ENCODE assay signal across 12 cellular contexts in genomic region chr1:91781371-91781825, GRCh38.
DNase-seq lines count a peak whose midpoint lies in the region; ATAC-seq and TF ChIP-seq lines count a peak whose summit lies in the region.
"Had no signal": no experiment of that assay in that cellular context is flagged by ENCODE, and none has a peak within 500 bp of the region (broad histone marks: within the 10 kb centered on the region; RNA-seq: fewer than 3 reads in every experiment).

No MANE protein-coding gene starts in this region.

- H3K27me3 ChIP-seq in esophagus muscularis mucosa = no peaks in the 10 kb centered on the region

- H3K27ac ChIP-seq in esophagus muscularis mucosa (replicated peaks in 1 of 4) = peak overlapping the region; percentile 35 to 72 (median 66)

- TF ChIP-seq POLR2A in esophagus muscularis mucosa (IDR thresholded peaks at IDR 0.05; ENCODE audit: low read depth) = no peak

- TF ChIP-seq CTCF in esophagus muscularis mucosa (IDR thresholded peaks at IDR 0.05) = no peak
- no peak for TF ChIP-seq CTCF in retinal pigment epithelial cell (conservative IDR thresholded peaks at IDR 0.05; ENCODE audit: low read depth, low read length)

- H3K4me1 ChIP-seq in esophagus muscularis mucosa = peaks cover 61 to 94% (median 86%) of the 10 kb centered on the region in 4 donors

- ATAC-seq in GM19452 (IDR thresholded peaks at IDR 0.05; ENCODE audit: unreplicated experiment) (no peak), left lobe of liver (no peak), GM18517 (IDR thresholded peaks at IDR 0.05; ENCODE audit: unreplicated experiment) (no peak)

- intact Hi-C loops in esophagus muscularis mucosa (cut with DNase I) = no loop called here

- peak; percentile 92 for DNase-seq in EH (ENCODE audit: low read depth)
- DNase-seq in RKO (ENCODE audit: low spot score) = peak; percentile 21
- DNase-seq in esophagus muscularis mucosa (ENCODE audit: extremely low spot score) = no peak
- peak; percentile 56 for DNase-seq in retinal pigment epithelial cell (ENCODE audit: low read depth)
- DNase-seq in NCI-H2196 treated with DMSO at 0.1 percent for 48 hours (lab: John Stamatoyannopoulos, UW; ENCODE audit: unreplicated experiment) = no peak
- DNase-seq in left lobe of liver (ENCODE audit: low spot score) = no peak
- DNase-seq: activated CD4-positive, alpha-beta memory T cell treated with anti-CD3 and anti-CD28 coated beads for 36 hours; caudate nucleus; kidney glomerular epithelial cell; stimulated activated CD4-positive, alpha-beta T cell treated with anti-CD3 and anti-CD28 coated beads, Interleukin-12 subunit alpha, Interleukin-12 subunit beta, amount 100 ng/mL, for 4 hours had no signal

- TF ChIP-seq EP300 in esophagus muscularis mucosa (IDR thresholded peaks at IDR 0.05) = no peak

- WGBS in esophagus muscularis mucosa = 43% methylated on average over 4 of the region's 4 CpGs

- H3K9me3 ChIP-seq in esophagus muscularis mucosa = no peaks in the 10 kb centered on the region

- H3K4me3 ChIP-seq in esophagus muscularis mucosa (no peak overlapping the region), retinal pigment epithelial cell (ENCODE audit: low read length) (no peak overlapping the region)

- H3K36me3 ChIP-seq in esophagus muscularis mucosa = peaks cover 0 to 9% (median 0%) of the 10 kb centered on the region in 4 donors

Comparison
In these comparisons a context has a peak if more than half of its experiments do, and no peak if none do; other contexts are left out.
1. DNase-seq: peak in EH (single experiment), RKO (single experiment) and retinal pigment epithelial cell (single experiment); none in esophagus muscularis mucosa (single experiment), NCI-H2196 treated with DMSO at 0.1 percent for 48 hours (single experiment) and left lobe of liver (single experiment).